In the genomic region with DNA sequence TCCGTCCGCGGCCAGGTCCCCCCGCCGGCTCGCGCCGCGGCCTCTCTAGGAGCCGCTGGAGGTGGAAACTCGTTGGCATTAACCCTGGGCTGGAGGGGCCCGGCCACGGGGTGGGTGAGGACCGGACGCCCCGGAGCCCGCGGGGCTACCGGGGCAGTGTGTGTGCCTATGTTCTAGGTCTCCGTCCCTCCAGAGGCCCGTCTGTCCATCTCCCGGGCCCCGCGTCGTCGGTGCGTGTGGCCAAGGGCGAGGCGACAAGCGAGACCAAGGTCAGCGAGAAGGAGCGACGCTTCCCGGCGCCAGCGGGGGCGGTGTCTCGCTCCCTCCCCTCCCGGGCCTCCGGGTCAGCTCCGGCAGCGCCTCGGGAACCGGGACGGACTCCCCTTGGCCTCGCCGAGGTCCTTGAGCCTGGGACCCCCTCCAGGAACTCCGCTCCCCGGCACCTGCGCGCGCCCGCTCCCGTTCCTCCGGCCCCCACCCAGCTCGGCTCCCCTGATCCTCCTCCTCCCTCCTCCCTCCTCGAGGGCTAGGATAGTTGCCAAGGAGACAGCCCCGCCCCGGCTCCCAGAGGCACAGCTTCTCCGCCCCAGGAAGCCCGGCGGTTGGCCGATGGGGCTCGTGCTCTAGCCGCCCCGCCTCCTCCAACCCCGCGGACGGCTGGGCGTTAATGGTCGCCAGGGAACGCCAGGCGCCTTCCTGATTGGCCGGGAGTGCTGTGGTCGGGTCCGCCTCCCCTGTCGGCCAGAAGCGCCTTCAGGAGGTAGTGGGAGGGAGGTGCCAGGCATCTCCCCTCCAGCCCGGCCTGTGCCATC, we compare ENCODE assay signal across 1 cellular context.
TF ChIP-seq lines count a peak whose summit lies in the region.

No MANE protein-coding gene starts in this region.

TF ChIP-seq in HepG2, 621 proteins besides CTCF, POLR2A, EP300 and RAD21 (continued from another document and continues in another):
- TF ChIP-seq MNT (IDR thresholded peaks at IDR 0.05): peak; percentile 88
- TF ChIP-seq ZSCAN20 (CRISPR knock-in tag; IDR thresholded peaks at IDR 0.05; ENCODE audit: borderline replicate concordance): 0 out of 2 replicates have a peak, but pooled peaks have one; percentile 45
- no peak for TF ChIP-seq SMAD9 (CRISPR knock-in tag; IDR thresholded peaks at IDR 0.05)
- TF ChIP-seq BHLHE40 (IDR thresholded peaks at IDR 0.05; ENCODE audit: low read length): 0 out of 2 replicates have a peak, but pooled peaks have one; percentile 7
- peak; percentile 61 for TF ChIP-seq TAF15 (IDR thresholded peaks at IDR 0.05; ENCODE audit: low read depth, low read length, poor library complexity, severe bottlenecking)
- TF ChIP-seq SRY (CRISPR knock-in tag; IDR thresholded peaks at IDR 0.05): peak; percentile 68
- TF ChIP-seq MTA3 (CRISPR knock-in tag; IDR thresholded peaks at IDR 0.05): no peak
- TF ChIP-seq DNMT1 (CRISPR knock-in tag; IDR thresholded peaks at IDR 0.05): no peak
- 0 out of 2 replicates have a peak, but pooled peaks have one; percentile 38 for TF ChIP-seq ZKSCAN8 (CRISPR knock-in tag; IDR thresholded peaks at IDR 0.05; ENCODE audit: borderline replicate concordance)
- 0 out of 2 replicates have a peak, but pooled peaks have one; percentile 8 for TF ChIP-seq ZKSCAN1 (IDR thresholded peaks at IDR 0.05; ENCODE audit: low read length)
- TF ChIP-seq E2F2 (CRISPR knock-in tag; IDR thresholded peaks at IDR 0.05; ENCODE audit: borderline replicate concordance): no peak; the same call in 1 of the 2 replicates
- TF ChIP-seq, protein P1, sequence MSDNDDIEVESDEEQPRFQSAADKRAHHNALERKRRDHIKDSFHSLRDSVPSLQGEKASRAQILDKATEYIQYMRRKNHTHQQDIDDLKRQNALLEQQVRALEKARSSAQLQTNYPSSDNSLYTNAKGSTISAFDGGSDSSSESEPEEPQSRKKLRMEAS (IDR thresholded peaks at IDR 0.05): peak; percentile 47
- peak; percentile 62; the same call in 1 of the 2 replicates for TF ChIP-seq IRF2 (CRISPR knock-in tag; IDR thresholded peaks at IDR 0.05)
- peak; percentile 63; the same call in 1 of the 2 replicates for TF ChIP-seq MYPOP (CRISPR knock-in tag; IDR thresholded peaks at IDR 0.05)
- TF ChIP-seq, protein P2, sequence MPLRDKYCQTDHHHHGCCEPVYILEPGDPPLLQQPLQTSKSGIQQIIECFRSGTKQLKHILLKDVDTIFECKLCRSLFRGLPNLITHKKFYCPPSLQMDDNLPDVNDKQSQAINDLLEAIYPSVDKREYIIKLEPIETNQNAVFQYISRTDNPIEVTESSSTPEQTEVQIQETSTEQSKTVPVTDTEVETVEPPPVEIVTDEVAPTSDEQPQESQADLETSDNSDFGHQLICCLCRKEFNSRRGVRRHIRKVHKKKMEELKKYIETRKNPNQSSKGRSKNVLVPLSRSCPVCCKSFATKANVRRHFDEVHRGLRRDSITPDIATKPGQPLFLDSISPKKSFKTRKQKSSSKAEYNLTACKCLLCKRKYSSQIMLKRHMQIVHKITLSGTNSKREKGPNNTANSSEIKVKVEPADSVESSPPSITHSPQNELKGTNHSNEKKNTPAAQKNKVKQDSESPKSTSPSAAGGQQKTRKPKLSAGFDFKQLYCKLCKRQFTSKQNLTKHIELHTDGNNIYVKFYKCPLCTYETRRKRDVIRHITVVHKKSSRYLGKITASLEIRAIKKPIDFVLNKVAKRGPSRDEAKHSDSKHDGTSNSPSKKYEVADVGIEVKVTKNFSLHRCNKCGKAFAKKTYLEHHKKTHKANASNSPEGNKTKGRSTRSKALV (CRISPR knock-in tag; IDR thresholded peaks at IDR 0.05): peak; percentile 41
- no peak for TF ChIP-seq SP1 (IDR thresholded peaks at IDR 0.05)
- peak; percentile 67; the same call in 1 of the 2 replicates for TF ChIP-seq SP1 (CRISPR knock-in tag; IDR thresholded peaks at IDR 0.05)
- TF ChIP-seq SALL2 (CRISPR knock-in tag; IDR thresholded peaks at IDR 0.05): peak; percentile 63
- TF ChIP-seq ZNF766 (CRISPR knock-in tag; IDR thresholded peaks at IDR 0.05; ENCODE audit: borderline replicate concordance): peak; percentile 73; the same call in 1 of the 2 replicates
- TF ChIP-seq BCL6 (CRISPR knock-in tag; IDR thresholded peaks at IDR 0.05): peak; percentile 25; the same call in 1 of the 2 replicates
- TF ChIP-seq MLX (CRISPR knock-in tag; IDR thresholded peaks at IDR 0.05): no peak; the same call in 1 of the 2 replicates
- no peak for TF ChIP-seq ZNF891 (CRISPR knock-in tag; IDR thresholded peaks at IDR 0.05)
- TF ChIP-seq ZFX (CRISPR knock-in tag; IDR thresholded peaks at IDR 0.05; ENCODE audit: low read depth): peak; percentile 82
- peak; percentile 70; the same call in 1 of the 2 replicates for TF ChIP-seq ZBED4 (CRISPR knock-in tag; IDR thresholded peaks at IDR 0.05; ENCODE audit: borderline replicate concordance)
- peak; percentile 11; the same call in 1 of the 2 replicates for TF ChIP-seq ERF (CRISPR knock-in tag; IDR thresholded peaks at IDR 0.05)
- peak; percentile 7; the same call in 1 of the 2 replicates for TF ChIP-seq ZNF230 (CRISPR knock-in tag; IDR thresholded peaks at IDR 0.05)
- TF ChIP-seq ADNP (CRISPR knock-in tag; IDR thresholded peaks at IDR 0.05): no peak
- no peak for TF ChIP-seq NR2F6 (IDR thresholded peaks at IDR 0.05)
- TF ChIP-seq NR2F6 (CRISPR knock-in tag; IDR thresholded peaks at IDR 0.05): peak; percentile 6; the same call in 1 of the 2 replicates
- peak; percentile 46; the same call in 1 of the 2 replicates for TF ChIP-seq NKX3-1 (CRISPR knock-in tag; IDR thresholded peaks at IDR 0.05)
- TF ChIP-seq TBX3 (IDR thresholded peaks at IDR 0.05; ENCODE audit: borderline replicate concordance): peak; percentile 50; the same call in 1 of the 2 replicates
- peak; percentile 68 for TF ChIP-seq SP2 (CRISPR knock-in tag; IDR thresholded peaks at IDR 0.05)
- TF ChIP-seq AHDC1 (CRISPR knock-in tag; IDR thresholded peaks at IDR 0.05; ENCODE audit: borderline replicate concordance): 0 out of 2 replicates have a peak, but pooled peaks have one; percentile 9
- TF ChIP-seq ZNF124 (CRISPR knock-in tag; IDR thresholded peaks at IDR 0.05): 0 out of 2 replicates have a peak, but pooled peaks have one; percentile 38
- TF ChIP-seq PITX1 (CRISPR knock-in tag; IDR thresholded peaks at IDR 0.05): peak; percentile 71; the same call in 1 of the 2 replicates
- peak; percentile 78; the same call in 1 of the 2 replicates for TF ChIP-seq HES4 (CRISPR knock-in tag; IDR thresholded peaks at IDR 0.05; ENCODE audit: borderline replicate concordance)
- TF ChIP-seq ZNF672 (CRISPR knock-in tag; IDR thresholded peaks at IDR 0.05): no peak
- TF ChIP-seq ESRRA (CRISPR knock-in tag; IDR thresholded peaks at IDR 0.05; ENCODE audit: low read depth): peak; percentile 86
- TF ChIP-seq FOXC1 (CRISPR knock-in tag; IDR thresholded peaks at IDR 0.05; ENCODE audit: borderline replicate concordance): peak; percentile 76
